Comparison of ENCODE assay signal across 1 cellular context in the genomic region with DNA sequence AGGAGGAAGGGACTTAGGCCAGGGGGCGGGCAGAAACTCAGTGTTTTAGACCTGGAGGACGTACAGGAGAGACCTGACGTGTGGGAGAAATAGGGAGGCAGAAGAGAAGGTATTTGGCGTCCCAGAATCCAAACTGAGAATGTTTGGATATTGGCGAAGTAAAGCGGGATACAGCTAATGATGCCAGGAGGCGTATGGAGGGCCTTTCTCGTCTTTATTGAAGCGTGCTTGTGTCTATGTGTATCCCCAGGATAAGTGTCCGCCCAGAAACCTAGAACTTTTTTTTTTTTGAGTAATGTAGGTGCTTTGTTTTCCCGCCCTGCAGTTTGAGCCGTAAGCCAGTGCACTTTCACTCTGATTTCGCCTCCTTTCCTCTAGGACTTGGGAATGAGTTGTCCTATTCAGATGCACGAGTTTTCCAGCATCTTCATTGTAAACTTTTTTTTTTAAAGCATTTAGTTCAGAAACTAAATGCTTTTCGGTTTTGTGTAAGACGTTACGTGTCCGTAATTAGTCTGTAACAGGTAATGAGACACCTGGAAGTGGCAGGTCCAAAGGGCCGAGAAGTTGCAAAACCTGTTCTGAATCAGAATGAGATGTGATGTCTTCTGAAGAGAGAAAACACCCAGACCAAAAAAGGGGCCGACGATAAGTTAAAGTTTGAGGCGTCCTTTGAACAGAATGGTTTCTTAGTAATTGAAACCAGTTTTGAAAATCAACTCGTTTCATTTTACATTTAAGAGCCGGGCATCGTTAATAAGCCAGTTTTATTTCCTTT.
TF ChIP-seq lines count a peak whose summit lies in the region.

No MANE protein-coding gene starts in this region.

TF ChIP-seq in K562, 482 proteins besides CTCF, POLR2A, EP300 and RAD21 (continues in another document):
- TF ChIP-seq HEY1 (CRISPR knock-in tag; IDR thresholded peaks at IDR 0.05; ENCODE audit: borderline replicate concordance) (no peak), BRCA1 (IDR thresholded peaks at IDR 0.05) (no peak), BRCA1 (CRISPR knock-in tag; IDR thresholded peaks at IDR 0.05) (no peak), ZNF707 (CRISPR knock-in tag; conservative IDR thresholded peaks at IDR 0.05) (no peak), TEAD2 (tag; IDR thresholded peaks at IDR 0.05) (no peak), U2AF1 (optimal IDR thresholded peaks at IDR 0.05; ENCODE audit: low read depth, low read length) (no peak), TEAD4 (IDR thresholded peaks at IDR 0.05; ENCODE audit: low read length) (no peak), TEAD4 (CRISPR knock-in tag; IDR thresholded peaks at IDR 0.05; ENCODE audit: borderline replicate concordance) (no peak), TOE1 (IDR thresholded peaks at IDR 0.05; ENCODE audit: borderline replicate concordance) (no peak), TOE1 (CRISPR knock-in tag; IDR thresholded peaks at IDR 0.05; ENCODE audit: borderline replicate concordance, low read depth) (no peak), TCF7 (IDR thresholded peaks at IDR 0.05; ENCODE audit: borderline replicate concordance) (no peak), ILF3 (IDR thresholded peaks at IDR 0.05; ENCODE audit: borderline replicate concordance) (no peak), ZNF583 (CRISPR knock-in tag; IDR thresholded peaks at IDR 0.05) (no peak), MBD2 (IDR thresholded peaks at IDR 0.05; ENCODE audit: borderline replicate concordance, low read depth) (no peak), OTX1 (CRISPR knock-in tag; IDR thresholded peaks at IDR 0.05) (no peak), HIVEP1 (CRISPR knock-in tag; IDR thresholded peaks at IDR 0.05) (no peak), EZH2 (IDR thresholded peaks at IDR 0.05; ENCODE audit: borderline replicate concordance, low read depth, low read length) (no peak), HMG20A (CRISPR knock-in tag; conservative IDR thresholded peaks at IDR 0.05) (no peak), NCOA1 (IDR thresholded peaks at IDR 0.05; ENCODE audit: low read depth) (0 out of 2 replicates have a peak, but pooled peaks have one; percentile 12), SMC3 (conservative IDR thresholded peaks at IDR 0.05; ENCODE audit: insufficient read depth, low read depth, low read length) (no peak), ZBTB8A (IDR thresholded peaks at IDR 0.05; ENCODE audit: partially characterized antibody) (no peak), ZNF778 (CRISPR knock-in tag; IDR thresholded peaks at IDR 0.05) (no peak), ZNF23 (CRISPR knock-in tag; IDR thresholded peaks at IDR 0.05) (no peak), GABPA (tag; conservative IDR thresholded peaks at IDR 0.05; ENCODE audit: low read depth) (no peak), ZNF121 (CRISPR knock-in tag; conservative IDR thresholded peaks at IDR 0.05) (no peak), ZNF507 (tag; conservative IDR thresholded peaks at IDR 0.05) (no peak), NFYB (IDR thresholded peaks at IDR 0.05; ENCODE audit: extremely low read depth, insufficient read length) (no peak), ZBTB7A (IDR thresholded peaks at IDR 0.05; ENCODE audit: borderline replicate concordance, control insufficient read depth, low read depth, low read length) (no peak), XRCC4 (IDR thresholded peaks at IDR 0.05; ENCODE audit: extremely low read depth, insufficient read depth, insufficient read length) (no peak), MECOM (CRISPR knock-in tag; IDR thresholded peaks at IDR 0.05) (no peak), MTF1 (CRISPR knock-in tag; IDR thresholded peaks at IDR 0.05; ENCODE audit: borderline replicate concordance) (no peak), FOXJ2 (tag; IDR thresholded peaks at IDR 0.05) (0 out of 2 replicates have a peak, but pooled peaks have one; percentile 12), POLR2H (tag; IDR thresholded peaks at IDR 0.05; ENCODE audit: low read depth) (no peak), ZEB2 (IDR thresholded peaks at IDR 0.05) (no peak)
- TF ChIP-seq, protein P1, sequence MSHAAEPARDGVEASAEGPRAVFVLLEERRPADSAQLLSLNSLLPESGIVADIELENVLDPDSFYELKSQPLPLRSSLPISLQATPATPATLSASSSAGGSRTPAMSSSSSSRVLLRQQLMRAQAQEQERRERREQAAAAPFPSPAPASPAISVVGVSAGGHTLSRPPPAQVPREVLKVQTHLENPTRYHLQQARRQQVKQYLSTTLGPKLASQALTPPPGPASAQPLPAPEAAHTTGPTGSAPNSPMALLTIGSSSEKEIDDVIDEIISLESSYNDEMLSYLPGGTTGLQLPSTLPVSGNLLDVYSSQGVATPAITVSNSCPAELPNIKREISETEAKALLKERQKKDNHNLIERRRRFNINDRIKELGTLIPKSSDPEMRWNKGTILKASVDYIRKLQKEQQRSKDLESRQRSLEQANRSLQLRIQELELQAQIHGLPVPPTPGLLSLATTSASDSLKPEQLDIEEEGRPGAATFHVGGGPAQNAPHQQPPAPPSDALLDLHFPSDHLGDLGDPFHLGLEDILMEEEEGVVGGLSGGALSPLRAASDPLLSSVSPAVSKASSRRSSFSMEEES (CRISPR knock-in tag; IDR thresholded peaks at IDR 0.05): no peak
- TF ChIP-seq, protein P2, sequence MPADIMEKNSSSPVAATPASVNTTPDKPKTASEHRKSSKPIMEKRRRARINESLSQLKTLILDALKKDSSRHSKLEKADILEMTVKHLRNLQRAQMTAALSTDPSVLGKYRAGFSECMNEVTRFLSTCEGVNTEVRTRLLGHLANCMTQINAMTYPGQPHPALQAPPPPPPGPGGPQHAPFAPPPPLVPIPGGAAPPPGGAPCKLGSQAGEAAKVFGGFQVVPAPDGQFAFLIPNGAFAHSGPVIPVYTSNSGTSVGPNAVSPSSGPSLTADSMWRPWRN (IDR thresholded peaks at IDR 0.05; ENCODE audit: low read depth): no peak
- TF ChIP-seq, protein P3, sequence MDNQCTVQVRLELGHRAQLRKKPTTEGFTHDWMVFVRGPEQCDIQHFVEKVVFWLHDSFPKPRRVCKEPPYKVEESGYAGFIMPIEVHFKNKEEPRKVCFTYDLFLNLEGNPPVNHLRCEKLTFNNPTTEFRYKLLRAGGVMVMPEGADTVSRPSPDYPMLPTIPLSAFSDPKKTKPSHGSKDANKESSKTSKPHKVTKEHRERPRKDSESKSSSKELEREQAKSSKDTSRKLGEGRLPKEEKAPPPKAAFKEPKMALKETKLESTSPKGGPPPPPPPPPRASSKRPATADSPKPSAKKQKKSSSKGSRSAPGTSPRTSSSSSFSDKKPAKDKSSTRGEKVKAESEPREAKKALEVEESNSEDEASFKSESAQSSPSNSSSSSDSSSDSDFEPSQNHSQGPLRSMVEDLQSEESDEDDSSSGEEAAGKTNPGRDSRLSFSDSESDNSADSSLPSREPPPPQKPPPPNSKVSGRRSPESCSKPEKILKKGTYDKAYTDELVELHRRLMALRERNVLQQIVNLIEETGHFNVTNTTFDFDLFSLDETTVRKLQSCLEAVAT (IDR thresholded peaks at IDR 0.05): peak in 1 of 2 experiments; percentile 57; a peak in 2 of 4 replicates
- TF ChIP-seq, protein P4, sequence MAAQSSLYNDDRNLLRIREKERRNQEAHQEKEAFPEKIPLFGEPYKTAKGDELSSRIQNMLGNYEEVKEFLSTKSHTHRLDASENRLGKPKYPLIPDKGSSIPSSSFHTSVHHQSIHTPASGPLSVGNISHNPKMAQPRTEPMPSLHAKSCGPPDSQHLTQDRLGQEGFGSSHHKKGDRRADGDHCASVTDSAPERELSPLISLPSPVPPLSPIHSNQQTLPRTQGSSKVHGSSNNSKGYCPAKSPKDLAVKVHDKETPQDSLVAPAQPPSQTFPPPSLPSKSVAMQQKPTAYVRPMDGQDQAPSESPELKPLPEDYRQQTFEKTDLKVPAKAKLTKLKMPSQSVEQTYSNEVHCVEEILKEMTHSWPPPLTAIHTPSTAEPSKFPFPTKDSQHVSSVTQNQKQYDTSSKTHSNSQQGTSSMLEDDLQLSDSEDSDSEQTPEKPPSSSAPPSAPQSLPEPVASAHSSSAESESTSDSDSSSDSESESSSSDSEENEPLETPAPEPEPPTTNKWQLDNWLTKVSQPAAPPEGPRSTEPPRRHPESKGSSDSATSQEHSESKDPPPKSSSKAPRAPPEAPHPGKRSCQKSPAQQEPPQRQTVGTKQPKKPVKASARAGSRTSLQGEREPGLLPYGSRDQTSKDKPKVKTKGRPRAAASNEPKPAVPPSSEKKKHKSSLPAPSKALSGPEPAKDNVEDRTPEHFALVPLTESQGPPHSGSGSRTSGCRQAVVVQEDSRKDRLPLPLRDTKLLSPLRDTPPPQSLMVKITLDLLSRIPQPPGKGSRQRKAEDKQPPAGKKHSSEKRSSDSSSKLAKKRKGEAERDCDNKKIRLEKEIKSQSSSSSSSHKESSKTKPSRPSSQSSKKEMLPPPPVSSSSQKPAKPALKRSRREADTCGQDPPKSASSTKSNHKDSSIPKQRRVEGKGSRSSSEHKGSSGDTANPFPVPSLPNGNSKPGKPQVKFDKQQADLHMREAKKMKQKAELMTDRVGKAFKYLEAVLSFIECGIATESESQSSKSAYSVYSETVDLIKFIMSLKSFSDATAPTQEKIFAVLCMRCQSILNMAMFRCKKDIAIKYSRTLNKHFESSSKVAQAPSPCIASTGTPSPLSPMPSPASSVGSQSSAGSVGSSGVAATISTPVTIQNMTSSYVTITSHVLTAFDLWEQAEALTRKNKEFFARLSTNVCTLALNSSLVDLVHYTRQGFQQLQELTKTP (IDR thresholded peaks at IDR 0.05; ENCODE audit: low read depth in 1 of 2, partially characterized antibody in 2 of 2): peak in 1 of 2 experiments; percentile 23
- TF ChIP-seq, protein P5, sequence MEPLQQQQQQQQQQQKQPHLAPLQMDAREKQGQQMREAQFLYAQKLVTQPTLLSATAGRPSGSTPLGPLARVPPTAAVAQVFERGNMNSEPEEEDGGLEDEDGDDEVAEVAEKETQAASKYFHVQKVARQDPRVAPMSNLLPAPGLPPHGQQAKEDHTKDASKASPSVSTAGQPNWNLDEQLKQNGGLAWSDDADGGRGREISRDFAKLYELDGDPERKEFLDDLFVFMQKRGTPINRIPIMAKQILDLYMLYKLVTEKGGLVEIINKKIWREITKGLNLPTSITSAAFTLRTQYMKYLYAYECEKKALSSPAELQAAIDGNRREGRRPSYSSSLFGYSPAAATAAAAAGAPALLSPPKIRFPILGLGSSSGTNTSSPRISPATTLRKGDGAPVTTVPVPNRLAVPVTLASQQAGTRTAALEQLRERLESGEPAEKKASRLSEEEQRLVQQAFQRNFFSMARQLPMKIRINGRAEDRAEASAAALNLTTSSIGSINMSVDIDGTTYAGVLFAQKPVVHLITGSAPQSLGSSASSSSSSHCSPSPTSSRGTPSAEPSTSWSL (CRISPR knock-in tag; IDR thresholded peaks at IDR 0.05; ENCODE audit: borderline replicate concordance): no peak
- TF ChIP-seq, protein P6, sequence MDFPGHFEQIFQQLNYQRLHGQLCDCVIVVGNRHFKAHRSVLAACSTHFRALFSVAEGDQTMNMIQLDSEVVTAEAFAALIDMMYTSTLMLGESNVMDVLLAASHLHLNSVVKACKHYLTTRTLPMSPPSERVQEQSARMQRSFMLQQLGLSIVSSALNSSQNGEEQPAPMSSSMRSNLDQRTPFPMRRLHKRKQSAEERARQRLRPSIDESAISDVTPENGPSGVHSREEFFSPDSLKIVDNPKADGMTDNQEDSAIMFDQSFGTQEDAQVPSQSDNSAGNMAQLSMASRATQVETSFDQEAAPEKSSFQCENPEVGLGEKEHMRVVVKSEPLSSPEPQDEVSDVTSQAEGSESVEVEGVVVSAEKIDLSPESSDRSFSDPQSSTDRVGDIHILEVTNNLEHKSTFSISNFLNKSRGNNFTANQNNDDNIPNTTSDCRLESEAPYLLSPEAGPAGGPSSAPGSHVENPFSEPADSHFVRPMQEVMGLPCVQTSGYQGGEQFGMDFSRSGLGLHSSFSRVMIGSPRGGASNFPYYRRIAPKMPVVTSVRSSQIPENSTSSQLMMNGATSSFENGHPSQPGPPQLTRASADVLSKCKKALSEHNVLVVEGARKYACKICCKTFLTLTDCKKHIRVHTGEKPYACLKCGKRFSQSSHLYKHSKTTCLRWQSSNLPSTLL (IDR thresholded peaks at IDR 0.05): 0 out of 2 replicates have a peak, but pooled peaks have one; percentile 15
- TF ChIP-seq, protein P7, sequence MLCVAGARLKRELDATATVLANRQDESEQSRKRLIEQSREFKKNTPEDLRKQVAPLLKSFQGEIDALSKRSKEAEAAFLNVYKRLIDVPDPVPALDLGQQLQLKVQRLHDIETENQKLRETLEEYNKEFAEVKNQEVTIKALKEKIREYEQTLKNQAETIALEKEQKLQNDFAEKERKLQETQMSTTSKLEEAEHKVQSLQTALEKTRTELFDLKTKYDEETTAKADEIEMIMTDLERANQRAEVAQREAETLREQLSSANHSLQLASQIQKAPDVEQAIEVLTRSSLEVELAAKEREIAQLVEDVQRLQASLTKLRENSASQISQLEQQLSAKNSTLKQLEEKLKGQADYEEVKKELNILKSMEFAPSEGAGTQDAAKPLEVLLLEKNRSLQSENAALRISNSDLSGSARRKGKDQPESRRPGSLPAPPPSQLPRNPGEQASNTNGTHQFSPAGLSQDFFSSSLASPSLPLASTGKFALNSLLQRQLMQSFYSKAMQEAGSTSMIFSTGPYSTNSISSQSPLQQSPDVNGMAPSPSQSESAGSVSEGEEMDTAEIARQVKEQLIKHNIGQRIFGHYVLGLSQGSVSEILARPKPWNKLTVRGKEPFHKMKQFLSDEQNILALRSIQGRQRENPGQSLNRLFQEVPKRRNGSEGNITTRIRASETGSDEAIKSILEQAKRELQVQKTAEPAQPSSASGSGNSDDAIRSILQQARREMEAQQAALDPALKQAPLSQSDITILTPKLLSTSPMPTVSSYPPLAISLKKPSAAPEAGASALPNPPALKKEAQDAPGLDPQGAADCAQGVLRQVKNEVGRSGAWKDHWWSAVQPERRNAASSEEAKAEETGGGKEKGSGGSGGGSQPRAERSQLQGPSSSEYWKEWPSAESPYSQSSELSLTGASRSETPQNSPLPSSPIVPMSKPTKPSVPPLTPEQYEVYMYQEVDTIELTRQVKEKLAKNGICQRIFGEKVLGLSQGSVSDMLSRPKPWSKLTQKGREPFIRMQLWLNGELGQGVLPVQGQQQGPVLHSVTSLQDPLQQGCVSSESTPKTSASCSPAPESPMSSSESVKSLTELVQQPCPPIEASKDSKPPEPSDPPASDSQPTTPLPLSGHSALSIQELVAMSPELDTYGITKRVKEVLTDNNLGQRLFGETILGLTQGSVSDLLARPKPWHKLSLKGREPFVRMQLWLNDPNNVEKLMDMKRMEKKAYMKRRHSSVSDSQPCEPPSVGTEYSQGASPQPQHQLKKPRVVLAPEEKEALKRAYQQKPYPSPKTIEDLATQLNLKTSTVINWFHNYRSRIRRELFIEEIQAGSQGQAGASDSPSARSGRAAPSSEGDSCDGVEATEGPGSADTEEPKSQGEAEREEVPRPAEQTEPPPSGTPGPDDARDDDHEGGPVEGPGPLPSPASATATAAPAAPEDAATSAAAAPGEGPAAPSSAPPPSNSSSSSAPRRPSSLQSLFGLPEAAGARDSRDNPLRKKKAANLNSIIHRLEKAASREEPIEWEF (CRISPR knock-in tag; IDR thresholded peaks at IDR 0.05): no peak
- TF ChIP-seq, protein P8, sequence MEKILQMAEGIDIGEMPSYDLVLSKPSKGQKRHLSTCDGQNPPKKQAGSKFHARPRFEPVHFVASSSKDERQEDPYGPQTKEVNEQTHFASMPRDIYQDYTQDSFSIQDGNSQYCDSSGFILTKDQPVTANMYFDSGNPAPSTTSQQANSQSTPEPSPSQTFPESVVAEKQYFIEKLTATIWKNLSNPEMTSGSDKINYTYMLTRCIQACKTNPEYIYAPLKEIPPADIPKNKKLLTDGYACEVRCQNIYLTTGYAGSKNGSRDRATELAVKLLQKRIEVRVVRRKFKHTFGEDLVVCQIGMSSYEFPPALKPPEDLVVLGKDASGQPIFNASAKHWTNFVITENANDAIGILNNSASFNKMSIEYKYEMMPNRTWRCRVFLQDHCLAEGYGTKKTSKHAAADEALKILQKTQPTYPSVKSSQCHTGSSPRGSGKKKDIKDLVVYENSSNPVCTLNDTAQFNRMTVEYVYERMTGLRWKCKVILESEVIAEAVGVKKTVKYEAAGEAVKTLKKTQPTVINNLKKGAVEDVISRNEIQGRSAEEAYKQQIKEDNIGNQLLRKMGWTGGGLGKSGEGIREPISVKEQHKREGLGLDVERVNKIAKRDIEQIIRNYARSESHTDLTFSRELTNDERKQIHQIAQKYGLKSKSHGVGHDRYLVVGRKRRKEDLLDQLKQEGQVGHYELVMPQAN (IDR thresholded peaks at IDR 0.05; ENCODE audit: borderline replicate concordance): 0 out of 2 replicates have a peak, but pooled peaks have one; percentile 14
